ENCODE assay signal across 1 cellular context in genomic region chr13:19633340-19634128, GRCh38.
TF ChIP-seq lines count a peak whose summit lies in the region.

TSS of gene MPHOSPH8 (plus strand) at chr13:19633659. CDS start at chr13:19633749, 90 bp downstream.

TF ChIP-seq in HepG2, 621 proteins besides CTCF, POLR2A, EP300 and RAD21 (continued from another document and continues in another):
- TF ChIP-seq ZBED4 (CRISPR knock-in tag; IDR thresholded peaks at IDR 0.05; ENCODE audit: borderline replicate concordance) (no peak), RARG (CRISPR knock-in tag; IDR thresholded peaks at IDR 0.05; ENCODE audit: low read depth) (no peak), MZF1 (CRISPR knock-in tag; IDR thresholded peaks at IDR 0.05; ENCODE audit: borderline replicate concordance) (no peak), ZNF143 (CRISPR knock-in tag; IDR thresholded peaks at IDR 0.05) (peak; percentile 65), PHF21A (CRISPR knock-in tag; IDR thresholded peaks at IDR 0.05) (peak; percentile 52; the same call in 1 of the 2 replicates), CAMTA2 (CRISPR knock-in tag; IDR thresholded peaks at IDR 0.05; ENCODE audit: borderline replicate concordance) (no peak), ZBTB10 (CRISPR knock-in tag; IDR thresholded peaks at IDR 0.05; ENCODE audit: borderline replicate concordance) (no peak), BATF2 (CRISPR knock-in tag; IDR thresholded peaks at IDR 0.05) (peak; percentile 78), MEIS1 (CRISPR knock-in tag; IDR thresholded peaks at IDR 0.05; ENCODE audit: borderline replicate concordance) (peak; percentile 83; the same call in 1 of the 2 replicates), LRRFIP1 (CRISPR knock-in tag; conservative IDR thresholded peaks at IDR 0.05) (no peak), THAP9 (CRISPR knock-in tag; IDR thresholded peaks at IDR 0.05; ENCODE audit: borderline replicate concordance) (peak; percentile 73; the same call in 1 of the 2 replicates), NR1H2 (CRISPR knock-in tag; IDR thresholded peaks at IDR 0.05; ENCODE audit: borderline replicate concordance, low read depth) (no peak), HNRNPUL1 (IDR thresholded peaks at IDR 0.05; ENCODE audit: low read depth, low read length) (no peak), ATF1 (CRISPR knock-in tag; IDR thresholded peaks at IDR 0.05) (peak; percentile 89), ZFAT (CRISPR knock-in tag; conservative IDR thresholded peaks at IDR 0.05) (no peak), CREM (IDR thresholded peaks at IDR 0.05) (peak; percentile 86), CREM (CRISPR knock-in tag; IDR thresholded peaks at IDR 0.05) (no peak), ZNF629 (CRISPR knock-in tag; conservative IDR thresholded peaks at IDR 0.05) (no peak), NR0B2 (CRISPR knock-in tag; IDR thresholded peaks at IDR 0.05) (no peak), TBX3 (IDR thresholded peaks at IDR 0.05; ENCODE audit: borderline replicate concordance) (peak; percentile 50; the same call in 1 of the 2 replicates), ZMAT5 (CRISPR knock-in tag; IDR thresholded peaks at IDR 0.05; ENCODE audit: borderline replicate concordance, low read depth) (no peak), GPBP1L1 (CRISPR knock-in tag; IDR thresholded peaks at IDR 0.05) (no peak), ZNF350 (CRISPR knock-in tag; IDR thresholded peaks at IDR 0.05; ENCODE audit: borderline replicate concordance, low read depth) (peak; percentile 77; the same call in 1 of the 2 replicates), NPAS2 (CRISPR knock-in tag; IDR thresholded peaks at IDR 0.05; ENCODE audit: borderline replicate concordance) (no peak), ZNF879 (CRISPR knock-in tag; IDR thresholded peaks at IDR 0.05) (no peak), ZNF670 (CRISPR knock-in tag; IDR thresholded peaks at IDR 0.05; ENCODE audit: borderline replicate concordance) (no peak), ZNF260 (CRISPR knock-in tag; IDR thresholded peaks at IDR 0.05; ENCODE audit: borderline replicate concordance, low read depth) (no peak), ZNF10 (CRISPR knock-in tag; IDR thresholded peaks at IDR 0.05; ENCODE audit: borderline replicate concordance, low read depth) (no peak), ERF (CRISPR knock-in tag; IDR thresholded peaks at IDR 0.05) (no peak; the same call in 1 of the 2 replicates), CENPX (CRISPR knock-in tag; IDR thresholded peaks at IDR 0.05) (no peak), HNRNPK (IDR thresholded peaks at IDR 0.05; ENCODE audit: low read depth, low read length, poor library complexity, severe bottlenecking) (peak; percentile 67), ZNF3 (CRISPR knock-in tag; IDR thresholded peaks at IDR 0.05) (no peak), SALL2 (CRISPR knock-in tag; IDR thresholded peaks at IDR 0.05) (no peak; the same call in 1 of the 2 replicates), MXI1 (IDR thresholded peaks at IDR 0.05; ENCODE audit: borderline replicate concordance, low read depth, low read length) (peak; percentile 45; the same call in 1 of the 3 replicates), ELK4 (CRISPR knock-in tag; IDR thresholded peaks at IDR 0.05; ENCODE audit: borderline replicate concordance) (no peak), MTF1 (CRISPR knock-in tag; IDR thresholded peaks at IDR 0.05) (no peak), ZNF740 (CRISPR knock-in tag; IDR thresholded peaks at IDR 0.05) (no peak), THAP11 (CRISPR knock-in tag; IDR thresholded peaks at IDR 0.05) (peak; percentile 68; the same call in 1 of the 2 replicates), FIP1L1 (IDR thresholded peaks at IDR 0.05; ENCODE audit: borderline replicate concordance, insufficient read depth, low read depth, low read length) (no peak), E2F2 (CRISPR knock-in tag; IDR thresholded peaks at IDR 0.05; ENCODE audit: borderline replicate concordance) (no peak), ZNF121 (CRISPR knock-in tag; IDR thresholded peaks at IDR 0.05) (no peak), PLRG1 (conservative IDR thresholded peaks at IDR 0.05) (no peak), ZFYVE20 (CRISPR knock-in tag; IDR thresholded peaks at IDR 0.05; ENCODE audit: borderline replicate concordance, low read depth) (no peak), ATF7-NPFF (CRISPR knock-in tag; IDR thresholded peaks at IDR 0.05; ENCODE audit: low read depth) (no peak), POGZ (CRISPR knock-in tag; IDR thresholded peaks at IDR 0.05) (peak; percentile 87), ARNT2 (CRISPR knock-in tag; IDR thresholded peaks at IDR 0.05; ENCODE audit: low read depth) (0 out of 2 replicates have a peak, but pooled peaks have one; percentile 54), MATR3 (CRISPR knock-in tag; IDR thresholded peaks at IDR 0.05) (no peak), NRL (CRISPR knock-in tag; IDR thresholded peaks at IDR 0.05; ENCODE audit: borderline replicate concordance) (peak; percentile 85), ZNF562 (CRISPR knock-in tag; IDR thresholded peaks at IDR 0.05; ENCODE audit: borderline replicate concordance) (no peak), JUN (CRISPR knock-in tag; IDR thresholded peaks at IDR 0.05) (no peak)
